21 cellular contexts compared by ENCODE assay signal in genomic region chr12:30016656-30017055, GRCh38.
"Had no signal": no experiment of that assay in that cellular context is flagged by ENCODE, and none has a peak within 500 bp of the region (broad histone marks: within the 10 kb centered on the region; RNA-seq: fewer than 3 reads in every experiment).

No MANE protein-coding gene starts in this region.

- H3K4me1 ChIP-seq: colonic mucosa, foreskin keratinocyte, gastroesophageal sphincter, heart left ventricle, left lung, lower lobe of right lung had no signal

- H3K4me3 ChIP-seq: colonic mucosa, esophagus muscularis mucosa, gastroesophageal sphincter, heart left ventricle, left lung, lower lobe of right lung had no signal

- H3K9me3 ChIP-seq: colonic mucosa, esophagus muscularis mucosa, gastroesophageal sphincter, heart left ventricle, left lung, lower lobe of right lung had no signal

- DNase-seq: colonic mucosa; cortex of kidney; effector CD4-positive, alpha-beta T cell; effector memory CD4-positive, alpha-beta T cell; foreskin keratinocyte; heart left ventricle; hippocampal formation; left cardiac atrium; left lung; left ventricle myocardium superior; lower lobe of right lung; mesendoderm; midbrain; naive B cell had no signal

- H3K4me1 Mint-ChIP-seq: naive B cell had no signal

- H3K36me3 Mint-ChIP-seq: naive B cell had no signal

- H3K27me3 Mint-ChIP-seq: dendritic cell treated with granulocyte-macrophage colony-stimulating factor and Interleukin-4, amounts not matched to agents 40 ng/mL and 50 ng/mL, for 4 days; naive B cell had no signal

- H3K27ac ChIP-seq: colonic mucosa, esophagus muscularis mucosa, foreskin keratinocyte, gastroesophageal sphincter, heart left ventricle, left lung, lower lobe of right lung had no signal

- H3K27me3 ChIP-seq: colonic mucosa, esophagus muscularis mucosa, foreskin keratinocyte, gastroesophageal sphincter, heart left ventricle, left lung had no signal

- H3K27ac Mint-ChIP-seq: dendritic cell treated with granulocyte-macrophage colony-stimulating factor and Interleukin-4, amounts not matched to agents 40 ng/mL and 50 ng/mL, for 4 days; naive B cell had no signal

- H3K4me3 Mint-ChIP-seq: dendritic cell treated with granulocyte-macrophage colony-stimulating factor and Interleukin-4, amounts not matched to agents 40 ng/mL and 50 ng/mL, for 4 days; naive B cell had no signal

- FAIRE-seq: endothelial cell of umbilical vein, frontal cortex, islet of Langerhans, keratinocyte had no signal

- H3K36me3 ChIP-seq: colonic mucosa, esophagus muscularis mucosa, gastroesophageal sphincter, heart left ventricle, left lung, lower lobe of right lung had no signal

- H3K9me3 Mint-ChIP-seq: dendritic cell treated with granulocyte-macrophage colony-stimulating factor and Interleukin-4, amounts not matched to agents 40 ng/mL and 50 ng/mL, for 4 days had no signal
